ENCODE assay signal across 20 cellular contexts in the genomic region with DNA sequence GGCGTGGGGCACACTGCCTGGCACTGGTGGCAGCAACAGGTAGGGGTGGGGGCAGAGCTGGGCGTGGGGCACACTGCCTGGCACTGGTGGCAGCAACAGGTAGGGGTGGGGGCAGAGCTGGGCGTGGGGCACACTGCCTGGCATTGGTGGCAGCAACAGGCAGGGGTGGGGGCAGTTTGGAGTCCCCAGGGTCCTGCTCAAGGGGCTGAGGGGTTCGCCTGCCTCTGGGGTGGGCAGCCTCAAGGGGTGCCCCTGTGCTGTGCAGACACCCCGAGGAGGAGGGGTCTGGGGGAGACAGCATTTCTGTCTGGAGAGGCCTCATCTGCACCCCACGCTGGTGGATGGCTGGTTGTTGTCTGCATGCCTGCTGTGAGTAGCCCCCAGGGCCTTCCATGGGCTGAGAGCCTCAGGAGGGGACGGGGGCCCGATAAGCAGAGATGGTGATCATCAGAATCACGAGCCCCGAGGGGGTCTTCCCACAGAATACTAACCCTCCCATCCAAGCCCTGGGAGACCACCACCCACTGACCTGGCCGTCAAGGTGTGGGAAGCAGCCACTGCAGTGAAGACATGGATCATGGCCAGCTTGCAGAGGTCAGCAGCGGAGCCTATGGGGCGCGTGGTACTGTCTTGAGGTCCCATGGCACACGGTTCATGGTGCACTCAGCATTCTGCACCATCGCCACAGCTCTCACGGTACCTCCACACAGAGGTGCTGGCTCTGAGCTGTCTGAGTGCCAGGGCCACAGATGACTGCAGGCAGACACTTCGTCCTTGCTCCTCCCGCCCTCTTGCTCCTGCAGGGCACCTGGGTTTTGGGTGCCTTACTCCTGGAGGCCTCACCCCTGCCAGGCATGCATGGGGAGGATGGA. TPM values are rescaled to one million over a fixed set of nuclear protein-coding genes. Genes with fewer than 3 reads are reported as not detected.
DNase-seq lines count a peak whose midpoint lies in the region; ATAC-seq and TF ChIP-seq lines count a peak whose summit lies in the region.
"Had no signal": no experiment of that assay in that cellular context is flagged by ENCODE, and none has a peak within 500 bp of the region (broad histone marks: within the 10 kb centered on the region; RNA-seq: fewer than 3 reads in every experiment).

No MANE protein-coding gene starts in this region.

- CTCF ChIA-PET in mammary epithelial cell (lab: Charles Lee; ENCODE audit: low non-redundant PET): no interaction called here

- no TSS peak for BruUV-seq in mammary epithelial cell (replicated peaks; lab: Mats Ljungman, UMichigan)

- 66 to 90% methylated on average over 3 to 19 of the region's 19 CpGs for WGBS in testis, 2 donors
- WGBS in mammary epithelial cell (ENCODE audit: low coverage, missing lambda C conversion rate): 69% methylated on average over 15 of the region's 19 CpGs

- H3K27ac Mint-ChIP-seq in activated naive CD8-positive, alpha-beta T cell treated with anti-CD3 and anti-CD28 coated beads, Interleukin-2, amount 50 U/mL, for 24 hours: no peak overlapping the region
- H3K27ac Mint-ChIP-seq: activated T-cell treated with anti-CD3 and anti-CD28 coated beads, Interleukin-2, amount 50 U/mL, for 72 hours; brain; T-helper 1 cell treated with Interleukin-12 subunit alpha and Interleukin-12 subunit beta and Interleukin-4 antibody, amounts not matched to agents 30 μg/mL and 1 μg/mL, for 36 hours had no signal

- intact Hi-C loops in testis (cut with DNase I; ENCODE audit: low total_unique reads) (no loop called here), mammary epithelial cell (cut with micrococcal nuclease) (loop anchor here (10.0 kb wide), 1 partner anchor 166 kb away; no protein-coding TSS in a partner anchor)

- no peak for TF ChIP-seq CTCF in RWPE2 (IDR thresholded peaks at IDR 0.05; ENCODE audit: poor library complexity, severe bottlenecking)
- TF ChIP-seq CTCF in testis (IDR thresholded peaks at IDR 0.05): no peak
- TF ChIP-seq CTCF in mammary epithelial cell (conservative IDR thresholded peaks at IDR 0.05 in 1 of 2, IDR thresholded peaks at IDR 0.05 in 1 of 2; ENCODE audit: extremely low read depth in 1 of 2, insufficient read depth in 1 of 2, low read depth in 1 of 2, low read length in 2 of 2): no peak

- H3K9me3 ChIP-seq in RWPE2 (ENCODE audit: severe bottlenecking): no peaks in the 10 kb centered on the region
- no peaks in the 10 kb centered on the region for H3K9me3 ChIP-seq in testis
- no peaks in the 10 kb centered on the region for H3K9me3 ChIP-seq in mammary epithelial cell (replicated peaks; ENCODE audit: insufficient read depth, low read length)
- H3K9me3 ChIP-seq: A549, prostate gland had no signal

- DNase-seq in activated T-cell treated with anti-CD3 and anti-CD28 coated beads, Interleukin-2, amount 50 U/mL, for 1 hour: peak; percentile 11
- no peak for DNase-seq in activated T-cell treated with anti-CD3 and anti-CD28 coated beads, Interleukin-2, amount 50 U/mL, for 48 hours
- DNase-seq in RWPE2 (ENCODE audit: low spot score): peak; percentile 56
- DNase-seq in mesenteric fat pad (ENCODE audit: low spot score): peak; percentile 87
- DNase-seq in testis: peak; percentile 10
- no peak for DNase-seq in mammary epithelial cell
- no peak for DNase-seq in activated naive CD8-positive, alpha-beta T cell treated with anti-CD3 and anti-CD28 coated beads, Interleukin-2, amount 50 U/mL, for 24 hours
- no peak for DNase-seq in C1 segment of cervical spinal cord (lab: John Stamatoyannopoulos, UW)
- DNase-seq: activated CD4-positive, alpha-beta T cell treated with anti-CD3 and anti-CD28 coated beads, Interleukin-2, amount 50 U/mL, for 1 hour; activated T-cell treated with anti-CD3 and anti-CD28 coated beads, Interleukin-2, amount 50 U/mL, for 72 hours; NCI-H1436 treated with DMSO at 0.1 percent for 48 hours; OCI-M1; SIG-M5; small intestine; stimulated activated CD4-positive, alpha-beta T cell treated with anti-CD3 and anti-CD28 coated beads, Interleukin-2, amount 100 ng/mL, for 48 hours had no signal

- no peak for ATAC-seq in RWPE2 (ENCODE audit: low read depth)
- ATAC-seq in activated naive CD8-positive, alpha-beta T cell treated with anti-CD3 and anti-CD28 coated beads, Interleukin-2, amount 50 U/mL, for 24 hours: no peak
- ATAC-seq: A549; activated T-cell treated with anti-CD3 and anti-CD28 coated beads, Interleukin-2, amount 50 U/mL, for 72 hours had no signal

- no peaks in the 10 kb centered on the region for H3K4me1 Mint-ChIP-seq in activated naive CD8-positive, alpha-beta T cell treated with anti-CD3 and anti-CD28 coated beads, Interleukin-2, amount 50 U/mL, for 24 hours

- H3K4me3 ChIP-seq in RWPE2 (ENCODE audit: severe bottlenecking) (no peak overlapping the region), testis (no peak overlapping the region), mammary epithelial cell (replicated peaks in 1 of 3; ENCODE audit: insufficient read depth in 1 of 3, low read depth in 2 of 3, low read length in 3 of 3) (no peak overlapping the region)
- H3K4me3 ChIP-seq: A549, prostate gland had no signal

- H3K79me2 ChIP-seq in mammary epithelial cell (ENCODE audit: insufficient read depth, low read length): no peaks in the 10 kb centered on the region

- TF ChIP-seq POLR2A in testis (IDR thresholded peaks at IDR 0.05): no peak

- H2AFZ ChIP-seq in mammary epithelial cell (ENCODE audit: low read depth, low read length): no peak overlapping the region

- H4K20me1 ChIP-seq in mammary epithelial cell (ENCODE audit: insufficient read depth, low read length): no peaks in the 10 kb centered on the region

- no peak overlapping the region for H3K4me3 Mint-ChIP-seq in activated naive CD8-positive, alpha-beta T cell treated with anti-CD3 and anti-CD28 coated beads, Interleukin-2, amount 50 U/mL, for 24 hours
- H3K4me3 Mint-ChIP-seq: activated T-cell treated with anti-CD3 and anti-CD28 coated beads, Interleukin-2, amount 50 U/mL, for 72 hours; brain; T-helper 1 cell treated with Interleukin-12 subunit alpha and Interleukin-12 subunit beta and Interleukin-4 antibody, amounts not matched to agents 30 μg/mL and 1 μg/mL, for 36 hours had no signal

- no peaks in the 10 kb centered on the region for H3K9me3 Mint-ChIP-seq in activated naive CD8-positive, alpha-beta T cell treated with anti-CD3 and anti-CD28 coated beads, Interleukin-2, amount 50 U/mL, for 24 hours
- H3K9me3 Mint-ChIP-seq: activated T-cell treated with anti-CD3 and anti-CD28 coated beads, Interleukin-2, amount 50 U/mL, for 72 hours; brain; T-helper 1 cell treated with Interleukin-12 subunit alpha and Interleukin-12 subunit beta and Interleukin-4 antibody, amounts not matched to agents 30 μg/mL and 1 μg/mL, for 36 hours had no signal

- H3K27ac ChIP-seq in RWPE2 (ENCODE audit: poor library complexity, severe bottlenecking): no peak overlapping the region
- no peak overlapping the region for H3K27ac ChIP-seq in testis
- no peak overlapping the region for H3K27ac ChIP-seq in mammary epithelial cell (ENCODE audit: insufficient read depth, low read depth, low read length)
- H3K27ac ChIP-seq: A549, HL-60, prostate gland had no signal

- no peak overlapping the region for H3K4me2 ChIP-seq in mammary epithelial cell (ENCODE audit: insufficient read depth, low read depth, low read length)
- H3K4me2 ChIP-seq: A549 had no signal

- peaks cover 2% of the 10 kb centered on the region for H3K27me3 Mint-ChIP-seq in activated naive CD8-positive, alpha-beta T cell treated with anti-CD3 and anti-CD28 coated beads, Interleukin-2, amount 50 U/mL, for 24 hours

- no peaks in the 10 kb centered on the region for H3K36me3 Mint-ChIP-seq in activated naive CD8-positive, alpha-beta T cell treated with anti-CD3 and anti-CD28 coated beads, Interleukin-2, amount 50 U/mL, for 24 hours (ENCODE audit: low read depth)
- H3K36me3 Mint-ChIP-seq: brain had no signal

- in situ Hi-C loops in mammary epithelial cell (cut with MboI; ENCODE audit: low sequenced_read_pairs in 2 of 2): loop anchor here in 1 of 2 donors (25.0 kb wide), 1 partner anchor 618 kb away; no protein-coding TSS in a partner anchor

- H3K36me3 ChIP-seq in RWPE2 (ENCODE audit: low read depth) (no peaks in the 10 kb centered on the region), testis (ENCODE audit: low read depth, missing control alignments) (no peaks in the 10 kb centered on the region), mammary epithelial cell (ENCODE audit: insufficient read depth, low read length) (no peaks in the 10 kb centered on the region)
- H3K36me3 ChIP-seq: prostate gland had no signal

- H3K27me3 ChIP-seq in RWPE2 (ENCODE audit: insufficient read depth, poor library complexity, severe bottlenecking) (no peaks in the 10 kb centered on the region), testis (no peaks in the 10 kb centered on the region), mammary epithelial cell (ENCODE audit: insufficient read depth, low read length) (no peaks in the 10 kb centered on the region)

- no peaks in the 10 kb centered on the region for H3K4me1 ChIP-seq in RWPE2 (ENCODE audit: insufficient read depth, poor library complexity, severe bottlenecking)
- no peaks in the 10 kb centered on the region for H3K4me1 ChIP-seq in testis
- H3K4me1 ChIP-seq in mammary epithelial cell (ENCODE audit: insufficient read depth, low read length): no peaks in the 10 kb centered on the region
- H3K4me1 ChIP-seq: A549, prostate gland had no signal

- no peak overlapping the region for H3K9ac ChIP-seq in mammary epithelial cell (ENCODE audit: insufficient read depth, low read length)

- dilution Hi-C loops in mammary epithelial cell (cut with HindIII; ENCODE audit: low sequenced_read_pairs): no loop called here

RNA-seq across cellular contexts. Expression of gene NAT8L, which starts 21.5 kb away (rescaled TPM):
- total RNA-seq in mesenteric fat pad (67.3 TPM), testis (10 to 100 TPM; 56.6 to 82.9 TPM), mammary epithelial cell (under 1 TPM in 1 of 2 donors, not detected in 1; 0.14 TPM)
- polyA plus RNA-seq in testis (ENCODE audit: insufficient read depth, low read depth, low replicate concordance) (36.6 TPM), mammary epithelial cell (0.02 TPM)
- polyA minus RNA-seq in mammary epithelial cell: not detected

Comparison
In these comparisons a context has a peak if more than half of its experiments do, and no peak if none do; other contexts are left out.
1. DNase-seq: peak in activated T-cell treated with anti-CD3 and anti-CD28 coated beads, Interleukin-2, amount 50 U/mL, for 1 hour (single experiment), RWPE2 (single experiment), mesenteric fat pad (single experiment) and testis (single experiment); none in activated T-cell treated with anti-CD3 and anti-CD28 coated beads, Interleukin-2, amount 50 U/mL, for 48 hours (0 of 2), mammary epithelial cell (single experiment), activated naive CD8-positive, alpha-beta T cell treated with anti-CD3 and anti-CD28 coated beads, Interleukin-2, amount 50 U/mL, for 24 hours (single experiment) and C1 segment of cervical spinal cord (0 of 14).
2. RNA of gene NAT8L, which starts 21.5 kb away (total RNA-seq): 56.6 to 82.9 TPM in testis and 67.3 TPM in mesenteric fat pad (single experiment); 0.14 TPM in mammary epithelial cell; every median in the first group is over 10 times any median in the second.